Comparison of ENCODE assay signal across 26 cellular contexts in genomic region chr17:51992864-51993413, GRCh38.
"Had no signal": no experiment of that assay in that cellular context is flagged by ENCODE, and none has a peak within 500 bp of the region (broad histone marks: within the 10 kb centered on the region; RNA-seq: fewer than 3 reads in every experiment).

No MANE protein-coding gene starts in this region.

- H3K4me1 ChIP-seq: left lung, lower lobe of right lung, pancreas, prostate gland, sigmoid colon, spleen, suprapubic skin, tibial artery, upper lobe of right lung had no signal

- ATAC-seq: left cardiac atrium; left lung; lower lobe of right lung; naive thymus-derived CD8-positive, alpha-beta T cell; pancreas; right cardiac atrium; stimulated activated effector memory CD8-positive, alpha-beta T cell treated with anti-CD3 and anti-CD28 coated beads, Interleukin-12 subunit alpha, Interleukin-12 subunit beta, amount 100 ng/mL, for 72 hours; upper lobe of right lung had no signal

- H3K27ac ChIP-seq: left lung, lower lobe of right lung, pancreas, prostate gland, sigmoid colon, spleen, suprapubic skin, thoracic aorta, tibial artery, upper lobe of right lung had no signal

- H3K27me3 ChIP-seq: left lung, sigmoid colon, spleen, suprapubic skin, tibial artery, upper lobe of right lung had no signal

- DNase-seq: kidney glomerular epithelial cell; left cardiac atrium; left lung; lower lobe of right lung; mammary epithelial cell; mesenchymal stem cell; naive thymus-derived CD8-positive, alpha-beta T cell; nucleus accumbens; pancreas; posterior cingulate gyrus; retina; right cardiac atrium; sigmoid colon; small intestine; spleen; stimulated activated CD4-positive, alpha-beta T cell treated with anti-CD3 and anti-CD28 coated beads, Interleukin-4, amount 100 ng/mL, for 24 hours; stimulated activated naive CD4-positive, alpha-beta T cell; tibial artery; trophoblast cell; upper lobe of right lung had no signal

- H3K9me3 ChIP-seq: left lung, lower lobe of right lung, pancreas, prostate gland, sigmoid colon, spleen, suprapubic skin, thoracic aorta, tibial artery, upper lobe of right lung had no signal

- H3K4me3 ChIP-seq: left lung, lower lobe of right lung, pancreas, prostate gland, sigmoid colon, spleen, suprapubic skin, thoracic aorta, tibial artery, upper lobe of right lung had no signal

- H3K36me3 ChIP-seq: left lung, lower lobe of right lung, pancreas, prostate gland, sigmoid colon, spleen, suprapubic skin, thoracic aorta, tibial artery, upper lobe of right lung had no signal

- FAIRE-seq: keratinocyte, pancreas, small intestine, urothelium cell line had no signal
